ENCODE assay signal across 1 cellular context in the genomic region with DNA sequence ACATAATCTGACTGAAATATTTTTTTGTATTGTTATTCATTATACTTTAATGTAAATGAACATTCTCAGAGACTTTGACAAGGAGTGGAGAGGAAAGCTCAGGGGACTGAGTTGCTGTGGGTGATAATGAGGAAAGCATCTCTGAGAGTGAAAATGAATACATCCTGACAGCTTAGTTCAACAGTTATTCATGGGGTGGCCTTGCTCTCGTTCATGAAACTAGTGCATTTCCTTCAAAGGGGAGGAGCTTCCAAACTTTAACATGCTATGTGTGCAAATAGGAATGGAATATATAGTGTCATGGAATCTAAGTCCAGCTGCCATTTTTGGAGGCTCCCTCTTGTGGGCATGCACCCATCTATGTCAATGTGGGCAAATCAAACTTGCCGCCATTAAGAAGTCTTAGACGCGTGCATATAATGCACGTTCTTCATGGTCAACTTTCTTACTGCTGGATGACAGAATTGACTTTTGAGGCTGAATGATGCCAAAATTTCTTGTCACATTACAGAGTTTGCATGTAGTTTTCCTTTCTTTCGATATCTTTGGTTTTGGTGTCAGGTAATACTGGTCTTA.
TF ChIP-seq lines count a peak whose summit lies in the region.

No MANE protein-coding gene starts in this region.

TF ChIP-seq in HCT116, 20 proteins besides CTCF, POLR2A, EP300 and RAD21 (continued from another document):
- TF ChIP-seq, protein P1, sequence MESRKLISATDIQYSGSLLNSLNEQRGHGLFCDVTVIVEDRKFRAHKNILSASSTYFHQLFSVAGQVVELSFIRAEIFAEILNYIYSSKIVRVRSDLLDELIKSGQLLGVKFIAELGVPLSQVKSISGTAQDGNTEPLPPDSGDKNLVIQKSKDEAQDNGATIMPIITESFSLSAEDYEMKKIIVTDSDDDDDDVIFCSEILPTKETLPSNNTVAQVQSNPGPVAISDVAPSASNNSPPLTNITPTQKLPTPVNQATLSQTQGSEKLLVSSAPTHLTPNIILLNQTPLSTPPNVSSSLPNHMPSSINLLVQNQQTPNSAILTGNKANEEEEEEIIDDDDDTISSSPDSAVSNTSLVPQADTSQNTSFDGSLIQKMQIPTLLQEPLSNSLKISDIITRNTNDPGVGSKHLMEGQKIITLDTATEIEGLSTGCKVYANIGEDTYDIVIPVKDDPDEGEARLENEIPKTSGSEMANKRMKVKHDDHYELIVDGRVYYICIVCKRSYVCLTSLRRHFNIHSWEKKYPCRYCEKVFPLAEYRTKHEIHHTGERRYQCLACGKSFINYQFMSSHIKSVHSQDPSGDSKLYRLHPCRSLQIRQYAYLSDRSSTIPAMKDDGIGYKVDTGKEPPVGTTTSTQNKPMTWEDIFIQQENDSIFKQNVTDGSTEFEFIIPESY (IDR thresholded peaks at IDR 0.05; ENCODE audit: extremely low read depth, insufficient replicate concordance, low read length), result no peak
- TF ChIP-seq CBX3 (IDR thresholded peaks at IDR 0.05; ENCODE audit: low read depth), result no peak
- no peak for TF ChIP-seq SIN3A (IDR thresholded peaks at IDR 0.05; ENCODE audit: low read depth)
- no peak for TF ChIP-seq TCF7L2 (IDR thresholded peaks at IDR 0.05; ENCODE audit: borderline replicate concordance, extremely low read depth, insufficient read depth, insufficient read length)
- TF ChIP-seq ZNF274 (IDR thresholded peaks at IDR 0.05; ENCODE audit: low read depth, low read length), result no peak
- no peak for TF ChIP-seq POLR2AphosphoS5 (IDR thresholded peaks at IDR 0.05; ENCODE audit: low read depth, low read length)
- TF ChIP-seq FOSL1 (IDR thresholded peaks at IDR 0.05; ENCODE audit: low read depth), result no peak
- TF ChIP-seq EZH2 (IDR thresholded peaks at IDR 0.05), result no peak
- TF ChIP-seq SRF (IDR thresholded peaks at IDR 0.05; ENCODE audit: low read depth), result no peak
- no peak for TF ChIP-seq ZFX (IDR thresholded peaks at IDR 0.05)
- TF ChIP-seq, protein P2, sequence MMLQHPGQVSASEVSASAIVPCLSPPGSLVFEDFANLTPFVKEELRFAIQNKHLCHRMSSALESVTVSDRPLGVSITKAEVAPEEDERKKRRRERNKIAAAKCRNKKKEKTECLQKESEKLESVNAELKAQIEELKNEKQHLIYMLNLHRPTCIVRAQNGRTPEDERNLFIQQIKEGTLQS (IDR thresholded peaks at IDR 0.05), result no peak
- TF ChIP-seq CEBPB (IDR thresholded peaks at IDR 0.05; ENCODE audit: low read depth), result no peak
- no peak for TF ChIP-seq EZH2phosphoT487 (IDR thresholded peaks at IDR 0.05; ENCODE audit: borderline replicate concordance)
- TF ChIP-seq, protein P3, sequence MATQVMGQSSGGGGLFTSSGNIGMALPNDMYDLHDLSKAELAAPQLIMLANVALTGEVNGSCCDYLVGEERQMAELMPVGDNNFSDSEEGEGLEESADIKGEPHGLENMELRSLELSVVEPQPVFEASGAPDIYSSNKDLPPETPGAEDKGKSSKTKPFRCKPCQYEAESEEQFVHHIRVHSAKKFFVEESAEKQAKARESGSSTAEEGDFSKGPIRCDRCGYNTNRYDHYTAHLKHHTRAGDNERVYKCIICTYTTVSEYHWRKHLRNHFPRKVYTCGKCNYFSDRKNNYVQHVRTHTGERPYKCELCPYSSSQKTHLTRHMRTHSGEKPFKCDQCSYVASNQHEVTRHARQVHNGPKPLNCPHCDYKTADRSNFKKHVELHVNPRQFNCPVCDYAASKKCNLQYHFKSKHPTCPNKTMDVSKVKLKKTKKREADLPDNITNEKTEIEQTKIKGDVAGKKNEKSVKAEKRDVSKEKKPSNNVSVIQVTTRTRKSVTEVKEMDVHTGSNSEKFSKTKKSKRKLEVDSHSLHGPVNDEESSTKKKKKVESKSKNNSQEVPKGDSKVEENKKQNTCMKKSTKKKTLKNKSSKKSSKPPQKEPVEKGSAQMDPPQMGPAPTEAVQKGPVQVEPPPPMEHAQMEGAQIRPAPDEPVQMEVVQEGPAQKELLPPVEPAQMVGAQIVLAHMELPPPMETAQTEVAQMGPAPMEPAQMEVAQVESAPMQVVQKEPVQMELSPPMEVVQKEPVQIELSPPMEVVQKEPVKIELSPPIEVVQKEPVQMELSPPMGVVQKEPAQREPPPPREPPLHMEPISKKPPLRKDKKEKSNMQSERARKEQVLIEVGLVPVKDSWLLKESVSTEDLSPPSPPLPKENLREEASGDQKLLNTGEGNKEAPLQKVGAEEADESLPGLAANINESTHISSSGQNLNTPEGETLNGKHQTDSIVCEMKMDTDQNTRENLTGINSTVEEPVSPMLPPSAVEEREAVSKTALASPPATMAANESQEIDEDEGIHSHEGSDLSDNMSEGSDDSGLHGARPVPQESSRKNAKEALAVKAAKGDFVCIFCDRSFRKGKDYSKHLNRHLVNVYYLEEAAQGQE (IDR thresholded peaks at IDR 0.05; ENCODE audit: low read depth), result no peak
